16 cellular contexts compared by ENCODE assay signal in the genomic region with DNA sequence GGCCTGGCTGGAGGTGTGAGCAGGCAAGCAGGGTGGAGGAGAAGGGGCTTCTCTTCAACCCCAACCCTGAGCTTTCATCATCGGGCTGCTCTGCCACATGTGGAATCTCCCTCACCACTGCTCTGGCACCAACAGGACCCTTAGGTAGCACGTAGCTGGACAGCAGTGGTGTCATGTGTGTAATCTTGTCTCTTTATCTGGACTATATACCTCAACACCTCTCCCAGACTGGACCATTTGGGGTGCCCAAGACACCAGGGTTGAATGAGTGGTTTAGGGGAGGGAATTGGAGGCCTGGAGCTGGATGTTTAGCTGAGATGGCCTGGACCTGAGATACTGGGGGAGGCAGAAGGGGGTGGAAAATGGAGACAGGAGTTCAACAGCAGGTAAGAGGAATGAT.
DNase-seq lines count a peak whose midpoint lies in the region; ATAC-seq and TF ChIP-seq lines count a peak whose summit lies in the region.
"Had no signal": no experiment of that assay in that cellular context is flagged by ENCODE, and none has a peak within 500 bp of the region (broad histone marks: within the 10 kb centered on the region; RNA-seq: fewer than 3 reads in every experiment).

No MANE protein-coding gene starts in this region.

- H3K27ac Mint-ChIP-seq in CD14-positive monocyte (no peak overlapping the region), H9 (no peak overlapping the region), osteocyte (ENCODE audit: unreplicated experiment) (peak overlapping the region; percentile 59)
- H3K27ac Mint-ChIP-seq in effector memory CD8-positive, alpha-beta T cell = peak overlapping the region; percentile 10 to 76
- H3K27ac Mint-ChIP-seq: CD8-positive, alpha-beta T cell had no signal

- H3K4me2 ChIP-seq in H9 (ENCODE audit: insufficient read depth, insufficient read length, low read length) = no peak overlapping the region
- H3K4me2 ChIP-seq: A549 had no signal

- H3K79me2 ChIP-seq in H9 (ENCODE audit: insufficient read depth, low read length) = no peaks in the 10 kb centered on the region

- no peak overlapping the region for H3K18ac ChIP-seq in H9 (ENCODE audit: insufficient read length, low read depth, low read length)

- H4K8ac ChIP-seq in H9 (replicated peaks; ENCODE audit: insufficient read length, low read depth, low read length) = no peak overlapping the region

- no peaks in the 10 kb centered on the region for H3K79me1 ChIP-seq in H9 (ENCODE audit: insufficient read depth, low read depth, low read length, poor library complexity, severe bottlenecking)

- no peak overlapping the region for H2AFZ ChIP-seq in H9 (ENCODE audit: low read length)

- no peak overlapping the region for H3K56ac ChIP-seq in H9 (ENCODE audit: insufficient read length, low read depth, low read length)

- H3K4me3 Mint-ChIP-seq in CD14-positive monocyte (no peak overlapping the region), H9 (no peak overlapping the region), osteocyte (ENCODE audit: unreplicated experiment) (no peak overlapping the region)
- no peak overlapping the region for H3K4me3 Mint-ChIP-seq in effector memory CD8-positive, alpha-beta T cell
- H3K4me3 Mint-ChIP-seq: CD8-positive, alpha-beta T cell had no signal

- H2BK12ac ChIP-seq in H9 (ENCODE audit: insufficient read length, low read depth, low read length) = no peak overlapping the region

- H3K36me3 Mint-ChIP-seq in CD14-positive monocyte (no peaks in the 10 kb centered on the region), H9 (ENCODE audit: insufficient read depth in 1 of 3, low read depth in 3 of 3) (no peaks in the 10 kb centered on the region; a peak in 1 of 7 replicates), osteocyte (ENCODE audit: unreplicated experiment) (peaks cover 2% of the 10 kb centered on the region)
- peaks cover 5% of the 10 kb centered on the region for H3K36me3 Mint-ChIP-seq in effector memory CD8-positive, alpha-beta T cell (ENCODE audit: insufficient read depth)
- H3K36me3 Mint-ChIP-seq: CD8-positive, alpha-beta T cell had no signal

- no peak overlapping the region for H2BK120ac ChIP-seq in H9 (ENCODE audit: low read depth, low read length, poor library complexity, severe bottlenecking)

- H3K9me3 ChIP-seq in H9 (ENCODE audit: control insufficient read depth, low read depth, low read length) = no peaks in the 10 kb centered on the region
- H3K9me3 ChIP-seq: A549, BE2C had no signal

- intact Hi-C loops in CD14-positive monocyte (cut with micrococcal nuclease) = no loop called here

- H2AK5ac ChIP-seq in H9 (ENCODE audit: insufficient read length, low read length) = no peak overlapping the region

- H4K20me1 ChIP-seq in H9 (ENCODE audit: control insufficient read depth, insufficient read depth, insufficient read length) = no peaks in the 10 kb centered on the region

- no peak overlapping the region for H3T11ph ChIP-seq in H9 (ENCODE audit: low read length)

- H3K27ac ChIP-seq in H9 (ENCODE audit: insufficient read length, low read depth, low read length) = no peak overlapping the region
- H3K27ac ChIP-seq: A549, C4-2B, HL-60 had no signal

- H4K91ac ChIP-seq in H9 (ENCODE audit: insufficient read length, low read depth, low read length) = no peak overlapping the region

- H2BK5ac ChIP-seq in H9 (ENCODE audit: insufficient read length, low read length) = no peak overlapping the region

- no peaks in the 10 kb centered on the region for H3K4me1 Mint-ChIP-seq in CD14-positive monocyte
- peaks cover 17 to 21% of the 10 kb centered on the region in 2 experiments for H3K4me1 Mint-ChIP-seq in H9
- H3K4me1 Mint-ChIP-seq in effector memory CD8-positive, alpha-beta T cell (ENCODE audit: low read depth in 2 of 2) = peaks cover 7 to 25% of the 10 kb centered on the region in 2 donors
- peaks cover 50% of the 10 kb centered on the region for H3K4me1 Mint-ChIP-seq in osteocyte (ENCODE audit: unreplicated experiment)

- DNase-seq in CD14-positive monocyte (ENCODE audit: low spot score) = peak; percentile 18
- peak; percentile 7 for DNase-seq in H9
- no peak for DNase-seq in effector memory CD8-positive, alpha-beta T cell
- DNase-seq in osteocyte (ENCODE audit: extremely low spot score, unreplicated experiment) = no peak
- DNase-seq in NCI-H2029 treated with DMSO at 0.1 percent for 48 hours (lab: John Stamatoyannopoulos, UW) = no peak
- DNase-seq in superior temporal gyrus (ENCODE audit: extremely low spot score) = no peak
- DNase-seq in hippocampal formation (lab: John Stamatoyannopoulos, UW) = no peak
- DNase-seq: BE2C; CD8-positive, alpha-beta T cell; COR-L47; DND-41; GDM1 had no signal

- H3K27me3 ChIP-seq in H9 (ENCODE audit: insufficient read depth, low read length) = no peaks in the 10 kb centered on the region
- H3K27me3 ChIP-seq: BE2C had no signal

- H3K9ac ChIP-seq in H9 (ENCODE audit: extremely low read depth, insufficient read length, low read length) = no peak overlapping the region

- WGBS in H9 (ENCODE audit: extremely low coverage, insufficient read length, low lambda C conversion rate) = no CpG with 5 or more reads among the region's 2 CpGs

- no peak overlapping the region for H3K14ac ChIP-seq in H9 (ENCODE audit: insufficient read depth, low read length)

- no peak overlapping the region for H2BK15ac ChIP-seq in H9 (ENCODE audit: low read depth, low read length)

- TF ChIP-seq CTCF in CD14-positive monocyte (IDR thresholded peaks at IDR 0.05) (no peak), H9 (conservative IDR thresholded peaks at IDR 0.05) (no peak), osteocyte (IDR thresholded peaks at IDR 0.05) (no peak)

- H3K27me3 Mint-ChIP-seq in CD14-positive monocyte (ENCODE audit: low read depth in 3 of 3) (peaks cover 15 to 36% (median 18%) of the 10 kb centered on the region in 3 donors), H9 (ENCODE audit: low read depth) (peaks cover 10% of the 10 kb centered on the region), osteocyte (ENCODE audit: unreplicated experiment) (no peaks in the 10 kb centered on the region)
- H3K27me3 Mint-ChIP-seq in effector memory CD8-positive, alpha-beta T cell = no peaks in the 10 kb centered on the region

- H2BK20ac ChIP-seq in H9 (ENCODE audit: low read depth, low read length, poor library complexity, severe bottlenecking) = no peak overlapping the region

- no peak for ATAC-seq in effector memory CD8-positive, alpha-beta T cell (replicated peaks)
- ATAC-seq: A549; CD8-positive, alpha-beta T cell; HCT116 had no signal

- H4K5ac ChIP-seq in H9 (ENCODE audit: insufficient read length, low read depth, low read length) = no peak overlapping the region

- no peak overlapping the region for H3K4ac ChIP-seq in H9 (ENCODE audit: low read depth, low read length)

- H3K23me2 ChIP-seq in H9 (ENCODE audit: insufficient read length, low read depth, low read length, poor library complexity, severe bottlenecking) = no peaks in the 10 kb centered on the region

- no peak overlapping the region for H3K23ac ChIP-seq in H9 (ENCODE audit: insufficient read length, low read depth, low read length)

- H3K9me3 Mint-ChIP-seq in CD14-positive monocyte = no peaks in the 10 kb centered on the region
- no peaks in the 10 kb centered on the region for H3K9me3 Mint-ChIP-seq in H9
- no peaks in the 10 kb centered on the region for H3K9me3 Mint-ChIP-seq in effector memory CD8-positive, alpha-beta T cell
- no peaks in the 10 kb centered on the region for H3K9me3 Mint-ChIP-seq in osteocyte (ENCODE audit: unreplicated experiment)
- H3K9me3 Mint-ChIP-seq: CD8-positive, alpha-beta T cell had no signal

- H3K4me1 ChIP-seq in H9 (ENCODE audit: insufficient read depth, low read length) = peaks cover 3% of the 10 kb centered on the region; the same call in 1 of the 2 replicates

Comparison
In these comparisons a context has a peak if more than half of its experiments do, and no peak if none do; other contexts are left out.
1. DNase-seq: peak in CD14-positive monocyte (single experiment) and H9 (single experiment); none in effector memory CD8-positive, alpha-beta T cell (0 of 3), osteocyte (single experiment), NCI-H2029 treated with DMSO at 0.1 percent for 48 hours (single experiment), superior temporal gyrus (single experiment) and hippocampal formation (0 of 2).
2. H3K27ac Mint-ChIP-seq: peak in effector memory CD8-positive, alpha-beta T cell (2 of 2) and osteocyte (single experiment); none in CD14-positive monocyte (0 of 7) and H9 (0 of 3).